8 cellular contexts compared by ENCODE assay signal in genomic region chr9:123927625-123928308, GRCh38. TPM values are rescaled to one million over a fixed set of nuclear protein-coding genes. Genes with fewer than 3 reads are reported as not detected.
DNase-seq lines count a peak whose midpoint lies in the region; ATAC-seq and TF ChIP-seq lines count a peak whose summit lies in the region.
"Had no signal": no experiment of that assay in that cellular context is flagged by ENCODE, and none has a peak within 500 bp of the region (broad histone marks: within the 10 kb centered on the region; RNA-seq: fewer than 3 reads in every experiment).

No MANE protein-coding gene starts in this region.

- H3K27ac ChIP-seq in endodermal cell (ENCODE audit: low read depth, low read length) (no peak overlapping the region), sigmoid colon (peak overlapping the region in 3 of 4 donors; percentile 73 to 79 (median 74)), testis (peak overlapping the region in 1 of 2 donors; percentile 83)
- H3K27ac ChIP-seq: foreskin keratinocyte had no signal

- H3K9me3 ChIP-seq in endodermal cell (ENCODE audit: control insufficient read depth, low read length): peaks cover 16% of the 10 kb centered on the region
- no peaks in the 10 kb centered on the region for H3K9me3 ChIP-seq in sigmoid colon
- H3K9me3 ChIP-seq in testis: no peaks in the 10 kb centered on the region

- H3K27me3 Mint-ChIP-seq in endodermal cell (ENCODE audit: insufficient read depth): no peaks in the 10 kb centered on the region

- peaks cover 17% of the 10 kb centered on the region for H3K9me3 Mint-ChIP-seq in endodermal cell

- TF ChIP-seq EP300 in sigmoid colon (IDR thresholded peaks at IDR 0.05): no peak

- H3K36me3 ChIP-seq in endodermal cell (ENCODE audit: control insufficient read depth, insufficient read depth, low read length) (no peaks in the 10 kb centered on the region), sigmoid colon (no peaks in the 10 kb centered on the region), testis (ENCODE audit: low read depth, missing control alignments) (no peaks in the 10 kb centered on the region)

- TF ChIP-seq CTCF in endodermal cell (conservative IDR thresholded peaks at IDR 0.05) (no peak), sigmoid colon (IDR thresholded peaks at IDR 0.05) (no peak), testis (IDR thresholded peaks at IDR 0.05) (no peak)

- DNase-seq in GM19238 (ENCODE audit: insufficient read length, low spot score) (peak; percentile 16), NOMO-1 (lab: John Stamatoyannopoulos, UW; ENCODE audit: unreplicated experiment in 2 of 2) (peak; percentile 73 to 94), endodermal cell (no peak), sigmoid colon (no peak), testis (no peak), NCI-H187 (lab: John Stamatoyannopoulos, UW) (no peak)

- TF ChIP-seq POLR2A in sigmoid colon (IDR thresholded peaks at IDR 0.05) (no peak), testis (IDR thresholded peaks at IDR 0.05) (no peak)

- WGBS in endodermal cell (ENCODE audit: insufficient coverage in 1 of 2, insufficient read length in 1 of 2), 2 experiments: 90 to 100% methylated on average over 3 of the region's 3 CpGs
- 42 to 49% methylated on average over 3 of the region's 3 CpGs for WGBS in sigmoid colon, 2 donors
- WGBS in testis, 2 donors: 77% methylated on average over 3 of the region's 3 CpGs

- H3K4me1 Mint-ChIP-seq in endodermal cell: peaks cover 48% of the 10 kb centered on the region

- intact Hi-C loops in sigmoid colon (cut with DNase I): no loop called here
- intact Hi-C loops in testis (cut with DNase I; ENCODE audit: low total_unique reads): no loop called here

- peaks cover 5% of the 10 kb centered on the region for H3K4me1 ChIP-seq in endodermal cell (ENCODE audit: control insufficient read depth, insufficient read depth, low read length)
- peaks cover 0 to 27% (median 25%) of the 10 kb centered on the region in 4 donors for H3K4me1 ChIP-seq in sigmoid colon
- H3K4me1 ChIP-seq in testis: peaks cover 24% of the 10 kb centered on the region

- H3K27ac Mint-ChIP-seq in endodermal cell: no peak overlapping the region

- H3K4me3 ChIP-seq in endodermal cell (ENCODE audit: low read length): peak overlapping the region; percentile 30
- H3K4me3 ChIP-seq in sigmoid colon: peak overlapping the region in 1 of 4 donors; percentile 79
- no peak overlapping the region for H3K4me3 ChIP-seq in testis

- no peaks in the 10 kb centered on the region for H3K27me3 ChIP-seq in endodermal cell (ENCODE audit: control insufficient read depth, insufficient read depth, low read length, poor library complexity, severe bottlenecking)
- H3K27me3 ChIP-seq in sigmoid colon: no peaks in the 10 kb centered on the region
- no peaks in the 10 kb centered on the region for H3K27me3 ChIP-seq in testis
- H3K27me3 ChIP-seq: foreskin keratinocyte had no signal

- no peak overlapping the region for H3K9ac ChIP-seq in endodermal cell (ENCODE audit: extremely low read depth, low read length, poor library complexity, severe bottlenecking)

- peak overlapping the region; percentile 78 for H3K4me3 Mint-ChIP-seq in endodermal cell

- ATAC-seq in GM21447 (IDR thresholded peaks at IDR 0.05; ENCODE audit: unreplicated experiment): no peak
- ATAC-seq: foreskin keratinocyte had no signal

- peaks cover 11% of the 10 kb centered on the region for H3K36me3 Mint-ChIP-seq in endodermal cell (ENCODE audit: low read depth)

RNA-seq across cellular contexts. Expression of gene DENND1A, which starts 2.2 kb away (rescaled TPM):
- total RNA-seq in endodermal cell (10 to 100 TPM; 29.5 to 38.4 TPM), sigmoid colon (10 to 100 TPM; 12.8 to 33.2 (median 14.8) TPM), testis (10 to 100 TPM; 44.9 to 47.4 TPM)
- 16.5 TPM for polyA plus RNA-seq in endodermal cell (2013, experiment 1 of 2)
- polyA plus RNA-seq in endodermal cell (2013, experiment 2 of 2): 15.8 TPM
- polyA plus RNA-seq in sigmoid colon (10 to 100 TPM; 19.2 to 21.6 (median 19.7) TPM), testis (ENCODE audit: insufficient read depth, low read depth, low replicate concordance) (20.3 TPM)

Comparison
In these comparisons a context has a peak if more than half of its experiments do, and no peak if none do; other contexts are left out.
1. DNase-seq: peak in GM19238 (single experiment) and NOMO-1 (2 of 2); none in endodermal cell (single experiment), sigmoid colon (single experiment), testis (single experiment) and NCI-H187 (0 of 2).